ENCODE assay signal across 1 cellular context in genomic region chr10:15388172-15388571, GRCh38. TPM values are rescaled to one million over a fixed set of nuclear protein-coding genes. Genes with fewer than 3 reads are reported as not detected.
"Had no signal": no experiment of that assay in that cellular context is flagged by ENCODE, and none has a peak within 500 bp of the region (broad histone marks: within the 10 kb centered on the region; RNA-seq: fewer than 3 reads in every experiment).

No MANE protein-coding gene starts in this region.

RNA-seq across cellular contexts. Expression of gene FAM171A1, which starts 17.1 kb away (rescaled TPM):
- total RNA-seq: HT-29 had no signal
